ENCODE assay signal across 9 cellular contexts in genomic region chr18:63192171-63192884, GRCh38.
A peak's percentile ranks its signal among the peaks of the same experiment; 100 is the strongest.
DNase-seq lines count a peak whose midpoint lies in the region; ATAC-seq lines count a peak whose summit lies in the region.
"Had no signal": no experiment of that assay in that cellular context is flagged by ENCODE, and none has a peak within 500 bp of the region (broad histone marks: within the 10 kb centered on the region; RNA-seq: fewer than 3 reads in every experiment).

No MANE protein-coding gene starts in this region.

- no peaks in the 10 kb centered on the region for H3K9me3 Mint-ChIP-seq in T-helper 1 cell treated with Interleukin-12 subunit alpha and Interleukin-12 subunit beta and Interleukin-4 antibody, amounts not matched to agents 30 μg/mL and 1 μg/mL, for 36 hours
- no peaks in the 10 kb centered on the region for H3K9me3 Mint-ChIP-seq in naive thymus-derived CD8-positive, alpha-beta T cell

- H3K27me3 Mint-ChIP-seq in T-helper 1 cell treated with Interleukin-12 subunit alpha and Interleukin-12 subunit beta and Interleukin-4 antibody, amounts not matched to agents 30 μg/mL and 1 μg/mL, for 36 hours (ENCODE audit: low read depth): no peaks in the 10 kb centered on the region
- H3K27me3 Mint-ChIP-seq in naive thymus-derived CD8-positive, alpha-beta T cell: no peaks in the 10 kb centered on the region

- POLR2A ChIA-PET in naive thymus-derived CD8-positive, alpha-beta T cell (lab: Charles Lee): interaction anchor here (1.1 kb wide), 1 partner anchor 10 kb away, joined by 3 read pairs; no protein-coding TSS in a partner anchor

- peaks cover 27% of the 10 kb centered on the region for H3K36me3 Mint-ChIP-seq in T-helper 1 cell treated with Interleukin-12 subunit alpha and Interleukin-12 subunit beta and Interleukin-4 antibody, amounts not matched to agents 30 μg/mL and 1 μg/mL, for 36 hours (ENCODE audit: low read depth)
- peaks cover 0 to 6% (median 5%) of the 10 kb centered on the region in 3 donors for H3K36me3 Mint-ChIP-seq in naive thymus-derived CD8-positive, alpha-beta T cell

- H3K4me3 Mint-ChIP-seq in T-helper 1 cell treated with Interleukin-12 subunit alpha and Interleukin-12 subunit beta and Interleukin-4 antibody, amounts not matched to agents 30 μg/mL and 1 μg/mL, for 36 hours: no peak overlapping the region
- H3K4me3 Mint-ChIP-seq in naive thymus-derived CD8-positive, alpha-beta T cell: no peak overlapping the region

- H3K4me1 Mint-ChIP-seq in T-helper 1 cell treated with Interleukin-12 subunit alpha and Interleukin-12 subunit beta and Interleukin-4 antibody, amounts not matched to agents 30 μg/mL and 1 μg/mL, for 36 hours (ENCODE audit: low read depth): peaks cover 45% of the 10 kb centered on the region
- peaks cover 23 to 63% (median 47%) of the 10 kb centered on the region in 4 donors for H3K4me1 Mint-ChIP-seq in naive thymus-derived CD8-positive, alpha-beta T cell

- H3K27ac Mint-ChIP-seq in T-helper 1 cell treated with Interleukin-12 subunit alpha and Interleukin-12 subunit beta and Interleukin-4 antibody, amounts not matched to agents 30 μg/mL and 1 μg/mL, for 36 hours: peak overlapping the region; percentile 62
- peak overlapping the region; percentile 17 to 81 (median 64) for H3K27ac Mint-ChIP-seq in naive thymus-derived CD8-positive, alpha-beta T cell

- DNase-seq in T-helper 1 cell (no peak), NOMO-1 (lab: John Stamatoyannopoulos, UW; ENCODE audit: unreplicated experiment in 2 of 2) (peak; percentile 21 to 73), NCI-H1694 treated with DMSO at 0.1 percent for 48 hours (lab: John Stamatoyannopoulos, UW) (no peak), Ammon's horn (ENCODE audit: low spot score) (no peak), NCI-H748 treated with DMSO at 0.1 percent for 48 hours (lab: John Stamatoyannopoulos, UW) (no peak)
- no peak for DNase-seq in naive thymus-derived CD8-positive, alpha-beta T cell

- ATAC-seq in HG02763 (IDR thresholded peaks at IDR 0.05; ENCODE audit: unreplicated experiment): peak; percentile 24
- ATAC-seq in naive thymus-derived CD8-positive, alpha-beta T cell: no peak
- ATAC-seq: A549 had no signal

Comparison
In these comparisons a context has a peak if more than half of its experiments do, and no peak if none do; other contexts are left out.
1. DNase-seq: peak in NOMO-1 (2 of 2); none in T-helper 1 cell (0 of 5), naive thymus-derived CD8-positive, alpha-beta T cell (0 of 10), NCI-H1694 treated with DMSO at 0.1 percent for 48 hours (single experiment), Ammon's horn (single experiment) and NCI-H748 treated with DMSO at 0.1 percent for 48 hours (single experiment).